ENCODE assay signal across 19 cellular contexts in genomic region chr12:132325733-132326130, GRCh38. TPM values are rescaled to one million over a fixed set of nuclear protein-coding genes. Genes with fewer than 3 reads are reported as not detected.
DNase-seq lines count a peak whose midpoint lies in the region; ATAC-seq, FAIRE-seq and TF ChIP-seq lines count a peak whose summit lies in the region.
"Had no signal": no experiment of that assay in that cellular context is flagged by ENCODE, and none has a peak within 500 bp of the region (broad histone marks: within the 10 kb centered on the region; RNA-seq: fewer than 3 reads in every experiment).

No MANE protein-coding gene starts in this region.

- intact Hi-C loops in kidney (cut with DNase I), result no loop called here

- H4K20me1 ChIP-seq in BLaER1, result peaks cover 12% of the 10 kb centered on the region
- peaks cover 0 to 5% (median 0%) of the 10 kb centered on the region in 11 experiments; a peak in 2 of 22 replicates for H4K20me1 ChIP-seq in BLaER1 treated with 17β-estradiol and CSF1 and Interleukin-3, amounts not matched to agents 10 nM and 100 nM

- no peak overlapping the region for H3K9ac ChIP-seq in BLaER1
- H3K9ac ChIP-seq in BLaER1 treated with 17β-estradiol and CSF1 and Interleukin-3, amounts not matched to agents 10 nM and 100 nM, result no peak overlapping the region
- H3K9ac ChIP-seq in kidney (ENCODE audit: low read length in 2 of 2), result no peak overlapping the region

- FAIRE-seq in kidney (lab: Jason Lieb, UNC), result no peak
- FAIRE-seq: G401.6, GM12892, H54 had no signal

- no peak for TF ChIP-seq CTCF in kidney (IDR thresholded peaks at IDR 0.05; ENCODE audit: borderline replicate concordance, extremely low read depth, insufficient read depth)

- peak; percentile 62 for DNase-seq in kidney
- DNase-seq in stimulated activated CD4-positive, alpha-beta T cell treated with anti-CD3 and anti-CD28 coated beads, Interleukin-1b, Interleukin-23, amount 100 ng/mL, for 48 hours, result no peak
- no peak for DNase-seq in HT-29 (ENCODE audit: low spot score)
- DNase-seq: Calu3; CD4-positive, alpha-beta T cell; CD8-positive, alpha-beta memory T cell; DMS53; DMS79 treated with DMSO at 0.1 percent for 48 hours; GOT3; HFFc6 had no signal

- H3K4me1 ChIP-seq in BLaER1 (peaks cover 66% of the 10 kb centered on the region), kidney (ENCODE audit: control insufficient read depth in 1 of 2, insufficient read depth in 1 of 2, low read depth in 1 of 2, low read length in 2 of 2) (peaks cover 0 to 8% of the 10 kb centered on the region in 2 donors)
- peaks cover 67 to 72% (median 69%) of the 10 kb centered on the region in 10 experiments for H3K4me1 ChIP-seq in BLaER1 treated with 17β-estradiol and CSF1 and Interleukin-3, amounts not matched to agents 10 nM and 100 nM
- H3K4me1 ChIP-seq: HAP-1 had no signal

- no peak overlapping the region for H3K27ac ChIP-seq in BLaER1
- peak overlapping the region in 1 of 11 experiments; percentile 7; a peak in 1 of 22 replicates for H3K27ac ChIP-seq in BLaER1 treated with 17β-estradiol and CSF1 and Interleukin-3, amounts not matched to agents 10 nM and 100 nM
- no peak overlapping the region for H3K27ac ChIP-seq in kidney (ENCODE audit: low read depth in 2 of 2, low read length in 2 of 2)

- no peak overlapping the region for H3K4me3 ChIP-seq in BLaER1
- no peak overlapping the region for H3K4me3 ChIP-seq in BLaER1 treated with 17β-estradiol and CSF1 and Interleukin-3, amounts not matched to agents 10 nM and 100 nM
- H3K4me3 ChIP-seq in kidney (ENCODE audit: low read length in 2 of 2), result no peak overlapping the region
- H3K4me3 ChIP-seq: HAP-1 had no signal

- H3K36me3 ChIP-seq in BLaER1, result no peaks in the 10 kb centered on the region
- H3K36me3 ChIP-seq in BLaER1 treated with 17β-estradiol and CSF1 and Interleukin-3, amounts not matched to agents 10 nM and 100 nM, result no peaks in the 10 kb centered on the region
- H3K36me3 ChIP-seq in kidney (ENCODE audit: control insufficient read depth in 1 of 2, insufficient read depth in 2 of 2, low read length in 2 of 2), result no peaks in the 10 kb centered on the region
- H3K36me3 ChIP-seq: HAP-1 had no signal

- H3K9me3 ChIP-seq in BLaER1 (no peaks in the 10 kb centered on the region), kidney (ENCODE audit: control insufficient read depth in 1 of 2, low read length in 2 of 2) (no peaks in the 10 kb centered on the region)
- H3K9me3 ChIP-seq in BLaER1 treated with 17β-estradiol and CSF1 and Interleukin-3, amounts not matched to agents 10 nM and 100 nM (replicated peaks in 1 of 11), result no peaks in the 10 kb centered on the region
- H3K9me3 ChIP-seq: HAP-1 had no signal

- no peak for ATAC-seq in HG03025 (IDR thresholded peaks at IDR 0.05; ENCODE audit: low FRiP score, unreplicated experiment)

- peak overlapping the region; percentile 95; the same call in 1 of the 2 replicates for H3K4me2 ChIP-seq in BLaER1
- peak overlapping the region; percentile 73 to 98 (median 96); a peak in 21 of 22 replicates for H3K4me2 ChIP-seq in BLaER1 treated with 17β-estradiol and CSF1 and Interleukin-3, amounts not matched to agents 10 nM and 100 nM

- peaks cover 27% of the 10 kb centered on the region for H3K27me3 ChIP-seq in BLaER1
- H3K27me3 ChIP-seq in BLaER1 treated with 17β-estradiol and CSF1 and Interleukin-3, amounts not matched to agents 10 nM and 100 nM, result peaks cover 19 to 44% (median 28%) of the 10 kb centered on the region in 11 experiments

RNA-seq across cellular contexts. Expression of gene GALNT9, which starts 3.7 kb away (rescaled TPM):
- total RNA-seq in kidney, result 20.7 TPM
- polyA plus RNA-seq in kidney (ENCODE audit: insufficient read depth, low read depth, low replicate concordance), result 4.8 TPM
- total RNA-seq in HT-29 (2014; rRNA removed; shearing (Covaris generic)), result not detected in 2 replicates
- total RNA-seq: CD4-positive, alpha-beta T cell; HFFc6 had no signal
- polyA plus RNA-seq: BJ; CD14-positive monocyte; CD8-positive, alpha-beta memory T cell had no signal

Comparison
In these comparisons a context has a peak if more than half of its experiments do, and no peak if none do; other contexts are left out.
1. RNA of gene GALNT9, which starts 3.7 kb away (total RNA-seq): 20.7 TPM in kidney (single experiment); not detected in HT-29; every median in the first group is over 10 times any median in the second.